Comparison of ENCODE assay signal across 8 cellular contexts in genomic region chr6:125888989-125889656, GRCh38.
DNase-seq lines count a peak whose midpoint lies in the region; ATAC-seq and TF ChIP-seq lines count a peak whose summit lies in the region.

No MANE protein-coding gene starts in this region.

- no peak for ATAC-seq in GM19397 (IDR thresholded peaks at IDR 0.05; ENCODE audit: unreplicated experiment)

- H3K4me1 Mint-ChIP-seq in activated CD4-positive, alpha-beta T cell treated with anti-CD3 and anti-CD28 coated beads, Interleukin-2, amount 10 ng/mL, durations not matched to agents 24 days and 14 days = peaks cover 5% of the 10 kb centered on the region

- H3K27ac Mint-ChIP-seq in activated CD4-positive, alpha-beta T cell treated with anti-CD3 and anti-CD28 coated beads, Interleukin-2, amount 10 ng/mL, durations not matched to agents 24 days and 14 days = no peak overlapping the region

- no peak overlapping the region for H3K27ac ChIP-seq in substantia nigra (ENCODE audit: low read depth, low read length, poor library complexity, severe bottlenecking)

- H3K4me3 Mint-ChIP-seq in activated CD4-positive, alpha-beta T cell treated with anti-CD3 and anti-CD28 coated beads, Interleukin-2, amount 10 ng/mL, durations not matched to agents 24 days and 14 days = no peak overlapping the region

- peaks cover 30% of the 10 kb centered on the region for H3K36me3 Mint-ChIP-seq in activated CD4-positive, alpha-beta T cell treated with anti-CD3 and anti-CD28 coated beads, Interleukin-2, amount 10 ng/mL, durations not matched to agents 24 days and 14 days (ENCODE audit: low read depth)

- DNase-seq in CD1c-positive myeloid dendritic cell (ENCODE audit: extremely low spot score) (peak; percentile 35), HFF-Myc (ENCODE audit: extremely low read depth, low read depth) (no peak), kidney epithelial cell (ENCODE audit: low read depth) (no peak), NCI-H1436 (lab: John Stamatoyannopoulos, UW) (no peak), posterior vena cava (ENCODE audit: low spot score) (no peak), substantia nigra (lab: John Stamatoyannopoulos, UW) (no peak)
- DNase-seq in activated CD4-positive, alpha-beta T cell treated with anti-CD3 and anti-CD28 coated beads, Interleukin-2, amount 10 ng/mL, durations not matched to agents 24 days and 14 days = peak; percentile 75

- no peaks in the 10 kb centered on the region for H3K27me3 ChIP-seq in kidney epithelial cell (ENCODE audit: control insufficient read depth, insufficient read depth, low read length)

- no peaks in the 10 kb centered on the region for H3K9me3 Mint-ChIP-seq in activated CD4-positive, alpha-beta T cell treated with anti-CD3 and anti-CD28 coated beads, Interleukin-2, amount 10 ng/mL, durations not matched to agents 24 days and 14 days

- H3K27me3 Mint-ChIP-seq in activated CD4-positive, alpha-beta T cell treated with anti-CD3 and anti-CD28 coated beads, Interleukin-2, amount 10 ng/mL, durations not matched to agents 24 days and 14 days = no peaks in the 10 kb centered on the region

- H3K4me3 ChIP-seq in HFF-Myc (replicated peaks; ENCODE audit: low read depth, low read length) = no peak overlapping the region
- H3K4me3 ChIP-seq in kidney epithelial cell (ENCODE audit: low read depth, low read length) = no peak overlapping the region

- TF ChIP-seq CTCF in HFF-Myc (IDR thresholded peaks at IDR 0.05; ENCODE audit: low read depth, low read length, missing control alignments) = peak; percentile 50
- TF ChIP-seq CTCF in kidney epithelial cell (IDR thresholded peaks at IDR 0.05; ENCODE audit: insufficient read depth, low read length, poor library complexity, severe bottlenecking) = peak; percentile 29

- no peaks in the 10 kb centered on the region for H3K36me3 ChIP-seq in kidney epithelial cell (ENCODE audit: control insufficient read depth, insufficient read depth, low read length)

- intact Hi-C loops in activated CD4-positive, alpha-beta T cell treated with anti-CD3 and anti-CD28 coated beads, Interleukin-2, amount 10 ng/mL, durations not matched to agents 24 days and 14 days (cut with micrococcal nuclease) = loop anchor here (1.0 kb wide), 1 partner anchor 67 kb away; the partner anchor contains the start of gene HINT3
- intact Hi-C loops in posterior vena cava (cut with DNase I) = loop anchor here in 1 of 2 donors (5.0 kb wide), 1 partner anchor 618 kb away; no protein-coding TSS in a partner anchor

Comparison
In these comparisons a context has a peak if more than half of its experiments do, and no peak if none do; other contexts are left out.
1. DNase-seq: peak in CD1c-positive myeloid dendritic cell (single experiment) and activated CD4-positive, alpha-beta T cell treated with anti-CD3 and anti-CD28 coated beads, Interleukin-2, amount 10 ng/mL, durations not matched to agents 24 days and 14 days (single experiment); none in HFF-Myc (single experiment), kidney epithelial cell (single experiment), NCI-H1436 (single experiment), posterior vena cava (single experiment) and substantia nigra (0 of 49).